Comparison of ENCODE assay signal across 1 cellular context in the genomic region with DNA sequence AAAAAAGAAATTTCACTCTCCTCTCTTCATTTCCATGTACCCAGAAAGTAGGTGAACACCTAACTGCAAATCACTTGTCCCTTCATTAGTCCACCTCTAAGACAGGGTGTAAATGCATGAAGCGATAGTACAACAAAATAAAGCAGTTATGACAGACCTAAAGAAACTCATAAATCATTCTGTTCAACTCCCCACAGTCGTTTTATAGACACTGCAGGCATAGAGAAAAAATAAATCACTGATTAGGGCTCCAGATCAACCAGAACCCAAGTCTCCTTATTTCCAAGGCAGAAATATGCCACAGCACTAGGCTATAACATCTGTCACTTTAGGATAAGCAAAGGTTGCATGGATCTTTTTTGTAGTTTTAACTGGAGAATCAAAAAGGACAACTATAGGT.
TF ChIP-seq lines count a peak whose summit lies in the region.

No MANE protein-coding gene starts in this region.

TF ChIP-seq in neural cell, 6 proteins besides CTCF, POLR2A, EP300 and RAD21 (continued from another document):
- TF ChIP-seq MXI1 (conservative IDR thresholded peaks at IDR 0.05; ENCODE audit: poor library complexity, severe bottlenecking) (no peak), SMC3 (conservative IDR thresholded peaks at IDR 0.05; ENCODE audit: poor library complexity) (no peak)
